In genomic region chr2:215615067-215615828, GRCh38 we compare ENCODE assay signal across 14 cellular contexts.
DNase-seq lines count a peak whose midpoint lies in the region; ATAC-seq and TF ChIP-seq lines count a peak whose summit lies in the region.
"Had no signal": no experiment of that assay in that cellular context is flagged by ENCODE, and none has a peak within 500 bp of the region (broad histone marks: within the 10 kb centered on the region; RNA-seq: fewer than 3 reads in every experiment).

No MANE protein-coding gene starts in this region.

- H2BK120ac ChIP-seq in IMR-90 (ENCODE audit: low read depth, low read length): peak overlapping the region; percentile 36

- peak overlapping the region; percentile 38; the same call in 1 of the 2 replicates for H3K18ac ChIP-seq in IMR-90 (ENCODE audit: low read depth, low read length)

- H3K27me3 ChIP-seq in IMR-90 (ENCODE audit: control insufficient read depth, insufficient read depth, low read length) (no peaks in the 10 kb centered on the region), neural progenitor cell (no peaks in the 10 kb centered on the region), testis (no peaks in the 10 kb centered on the region)
- H3K27me3 ChIP-seq in effector memory CD4-positive, alpha-beta T cell (replicated peaks; ENCODE audit: control insufficient read depth, insufficient read depth, low read length, poor library complexity, severe bottlenecking): no peaks in the 10 kb centered on the region
- H3K27me3 ChIP-seq: Peyer's patch had no signal

- H3K14ac ChIP-seq in IMR-90 (replicated peaks; ENCODE audit: low read depth, low read length): 0 out of 2 replicates have a peak overlapping the region, but pooled peaks have one; percentile 0

- intact Hi-C loops in IMR-90 (cut with micrococcal nuclease): no loop called here
- intact Hi-C loops in dendritic cell treated with granulocyte-macrophage colony-stimulating factor and Interleukin-4, amounts not matched to agents 40 ng/mL and 50 ng/mL, for 4 days (cut with micrococcal nuclease): no loop called here
- intact Hi-C loops in testis (cut with DNase I; ENCODE audit: low total_unique reads): no loop called here

- no peaks in the 10 kb centered on the region for H3K9me3 ChIP-seq in IMR-90 (ENCODE audit: control insufficient read depth, insufficient read depth, low read length)
- H3K9me3 ChIP-seq in neural progenitor cell (ENCODE audit: low read depth): no peaks in the 10 kb centered on the region
- no peaks in the 10 kb centered on the region for H3K9me3 ChIP-seq in testis
- no peaks in the 10 kb centered on the region for H3K9me3 ChIP-seq in effector memory CD4-positive, alpha-beta T cell (ENCODE audit: control insufficient read depth, low read length)
- H3K9me3 ChIP-seq: Peyer's patch had no signal

- H2BK5ac ChIP-seq in IMR-90 (ENCODE audit: low read depth, low read length, poor library complexity, severe bottlenecking): no peak overlapping the region

- H3K9me3 Mint-ChIP-seq in dendritic cell treated with granulocyte-macrophage colony-stimulating factor and Interleukin-4, amounts not matched to agents 40 ng/mL and 50 ng/mL, for 4 days: peaks cover 18% of the 10 kb centered on the region
- peaks cover 18% of the 10 kb centered on the region for H3K9me3 Mint-ChIP-seq in neural progenitor cell

- POLR2A ChIA-PET in IMR-90 (lab: Charles Lee; ENCODE audit: unreplicated experiment): no interaction called here

- peak overlapping the region; percentile 76; the same call in 1 of the 2 replicates for H4K5ac ChIP-seq in IMR-90 (ENCODE audit: low read depth, low read length)

- no peak for DNase-seq in IMR-90
- DNase-seq in neural progenitor cell (ENCODE audit: low spot score): no peak
- peak; percentile 16 for DNase-seq in testis
- DNase-seq in NCI-H1092 (lab: John Stamatoyannopoulos, UW): no peak
- no peak for DNase-seq in effector memory CD4-positive, alpha-beta T cell
- DNase-seq in Kasumi-1 (lab: John Stamatoyannopoulos, UW): no peak
- DNase-seq: C1 segment of cervical spinal cord; DMS79; H9; NCI-H1694 treated with DMSO at 0.1 percent for 48 hours; NCI-H510A; NK-92 treated with Interleukin-12 subunit alpha and Interleukin-12 subunit beta, amount 100 ng/mL, for 24 hours; Peyer's patch had no signal

- H2BK20ac ChIP-seq in IMR-90 (ENCODE audit: low read depth, low read length): peak overlapping the region; percentile 31; the same call in 1 of the 2 replicates

- TF ChIP-seq POLR2A in IMR-90 (IDR thresholded peaks at IDR 0.05; ENCODE audit: low read depth, low read length) (no peak), testis (IDR thresholded peaks at IDR 0.05) (no peak)

- H3K36me3 ChIP-seq in IMR-90 (ENCODE audit: control insufficient read depth, insufficient read depth, low read length) (no peaks in the 10 kb centered on the region), neural progenitor cell (no peaks in the 10 kb centered on the region), testis (ENCODE audit: low read depth, missing control alignments) (no peaks in the 10 kb centered on the region)
- H3K36me3 ChIP-seq in effector memory CD4-positive, alpha-beta T cell (ENCODE audit: control insufficient read depth, insufficient read depth, low read length): no peaks in the 10 kb centered on the region
- H3K36me3 ChIP-seq: Peyer's patch had no signal

- no peaks in the 10 kb centered on the region for H3K79me2 ChIP-seq in neural progenitor cell (ENCODE audit: low read depth)

- H3K9ac ChIP-seq in IMR-90 (ENCODE audit: low read depth, low read length): no peak overlapping the region
- H3K9ac ChIP-seq in neural progenitor cell: no peak overlapping the region

- H4K8ac ChIP-seq in IMR-90 (ENCODE audit: low read depth in 2 of 2, low read length in 2 of 2): peak overlapping the region in 1 of 2 experiments; percentile 60; a peak in 2 of 4 replicates

- no peak for ATAC-seq in IMR-90 (ENCODE audit: low read depth)

- peak overlapping the region; percentile 39; the same call in 1 of the 2 replicates for H4K91ac ChIP-seq in IMR-90 (ENCODE audit: insufficient read depth, low read depth, low read length)

- H3F3A ChIP-seq in neural progenitor cell (ENCODE audit: low read depth): peaks cover 10% of the 10 kb centered on the region

- H2AK9ac ChIP-seq in IMR-90 (replicated peaks; ENCODE audit: low read depth, low read length, poor library complexity): no peak overlapping the region

- H3K4ac ChIP-seq in IMR-90 (ENCODE audit: low read depth, low read length): peak overlapping the region; percentile 54; the same call in 1 of the 2 replicates

- H3K36me3 Mint-ChIP-seq in dendritic cell treated with granulocyte-macrophage colony-stimulating factor and Interleukin-4, amounts not matched to agents 40 ng/mL and 50 ng/mL, for 4 days (ENCODE audit: low read depth): no peaks in the 10 kb centered on the region
- H3K36me3 Mint-ChIP-seq in neural progenitor cell: peaks cover 2% of the 10 kb centered on the region

- dilution Hi-C loops in IMR-90 (cut with HindIII; ENCODE audit: low sequenced_read_pairs, unreplicated experiment): no loop called here

- peaks cover 46% of the 10 kb centered on the region for H3K4me1 Mint-ChIP-seq in dendritic cell treated with granulocyte-macrophage colony-stimulating factor and Interleukin-4, amounts not matched to agents 40 ng/mL and 50 ng/mL, for 4 days (ENCODE audit: low read depth)
- H3K4me1 Mint-ChIP-seq in neural progenitor cell: peaks cover 42% of the 10 kb centered on the region

- peaks cover 7% of the 10 kb centered on the region for H3K27me3 Mint-ChIP-seq in dendritic cell treated with granulocyte-macrophage colony-stimulating factor and Interleukin-4, amounts not matched to agents 40 ng/mL and 50 ng/mL, for 4 days
- no peaks in the 10 kb centered on the region for H3K27me3 Mint-ChIP-seq in neural progenitor cell (ENCODE audit: insufficient read depth, low read depth)

- H3K4me1 ChIP-seq in IMR-90 (ENCODE audit: control insufficient read depth, insufficient read depth, low read length): peaks cover 14% of the 10 kb centered on the region
- peaks cover 16% of the 10 kb centered on the region for H3K4me1 ChIP-seq in neural progenitor cell
- peaks cover 7% of the 10 kb centered on the region for H3K4me1 ChIP-seq in testis
- H3K4me1 ChIP-seq in effector memory CD4-positive, alpha-beta T cell (ENCODE audit: control insufficient read depth, insufficient read depth, low read length, poor library complexity, severe bottlenecking): no peaks in the 10 kb centered on the region
- H3K4me1 ChIP-seq: Peyer's patch had no signal

- peak overlapping the region; percentile 27; the same call in 1 of the 2 replicates for H2AK5ac ChIP-seq in IMR-90 (ENCODE audit: low read depth, low read length)

- H2AFZ ChIP-seq in IMR-90 (replicated peaks; ENCODE audit: low read length, poor library complexity) (no peak overlapping the region), neural progenitor cell (replicated peaks) (no peak overlapping the region)

- no peak for TF ChIP-seq RAD21 in IMR-90 (IDR thresholded peaks at IDR 0.05; ENCODE audit: low read length)

- peak overlapping the region; percentile 87; the same call in 2 of the 3 replicates for H2BK15ac ChIP-seq in IMR-90 (ENCODE audit: low read depth, low read length)

- H3K4me3 ChIP-seq in IMR-90 (ENCODE audit: insufficient read depth, low read depth, low read length) (no peak overlapping the region), neural progenitor cell (no peak overlapping the region), testis (peak overlapping the region; percentile 12 to 40)
- H3K4me3 ChIP-seq in effector memory CD4-positive, alpha-beta T cell (ENCODE audit: insufficient read depth, low read depth, low read length, poor library complexity, severe bottlenecking): no peak overlapping the region
- H3K4me3 ChIP-seq: Peyer's patch had no signal

- WGBS in IMR-90 (ENCODE audit: extremely low coverage in 2 of 2, insufficient read length in 1 of 2), 2 experiments: 98% methylated on average over 20 of the region's 32 CpGs; no CpG with 5 or more reads in 1 of the 2 experiments
- WGBS in testis, 2 donors: 71 to 72% methylated on average over 14 to 29 of the region's 32 CpGs

- H3K23ac ChIP-seq in IMR-90 (ENCODE audit: low read depth, low read length): peak overlapping the region; percentile 31; the same call in 1 of the 2 replicates

- no TSS peak for BruUV-seq in IMR-90 (replicated peaks; lab: Mats Ljungman, UMichigan)

- no peaks in the 10 kb centered on the region; the same call in 1 of the 2 replicates for H3K9me1 ChIP-seq in IMR-90 (ENCODE audit: insufficient read depth, low read length)

- H4K20me1 ChIP-seq in IMR-90 (ENCODE audit: insufficient read depth, low read length): no peaks in the 10 kb centered on the region
- H4K20me1 ChIP-seq in neural progenitor cell (ENCODE audit: low read depth): no peaks in the 10 kb centered on the region

- in situ Hi-C loops in IMR-90 (cut with MboI; ENCODE audit: low sequenced_read_pairs): no loop called here

- no peak overlapping the region for H3K56ac ChIP-seq in IMR-90 (ENCODE audit: extremely low read depth, insufficient read depth, low read length)

- no peak overlapping the region for H3K4me2 ChIP-seq in IMR-90 (ENCODE audit: low read depth, low read length)
- H3K4me2 ChIP-seq in neural progenitor cell: no peak overlapping the region

- no peaks in the 10 kb centered on the region for H3K79me1 ChIP-seq in IMR-90 (ENCODE audit: low read depth in 1 of 2, low read length in 2 of 2)

- no peak overlapping the region for H3K27ac ChIP-seq in IMR-90 (ENCODE audit: insufficient read depth, low read length)
- H3K27ac ChIP-seq in neural progenitor cell: no peak overlapping the region
- H3K27ac ChIP-seq in testis: no peak overlapping the region
- no peak overlapping the region for H3K27ac ChIP-seq in effector memory CD4-positive, alpha-beta T cell (ENCODE audit: insufficient read depth, low read length, poor library complexity, severe bottlenecking)
- H3K27ac ChIP-seq: Peyer's patch had no signal

- CTCF ChIA-PET in IMR-90 (lab: Yijun Ruan, JAX): no interaction called here

- no peak for TF ChIP-seq CTCF in IMR-90 (conservative IDR thresholded peaks at IDR 0.05; ENCODE audit: low read depth, low read length)
- no peak for TF ChIP-seq CTCF in neural progenitor cell (IDR thresholded peaks at IDR 0.05)
- no peak for TF ChIP-seq CTCF in testis (IDR thresholded peaks at IDR 0.05)

- no peak overlapping the region for H3K4me3 Mint-ChIP-seq in dendritic cell treated with granulocyte-macrophage colony-stimulating factor and Interleukin-4, amounts not matched to agents 40 ng/mL and 50 ng/mL, for 4 days
- no peak overlapping the region for H3K4me3 Mint-ChIP-seq in neural progenitor cell
- H3K4me3 Mint-ChIP-seq: H9 had no signal

- peak overlapping the region; percentile 60 for H3K27ac Mint-ChIP-seq in dendritic cell treated with granulocyte-macrophage colony-stimulating factor and Interleukin-4, amounts not matched to agents 40 ng/mL and 50 ng/mL, for 4 days
- peak overlapping the region; percentile 18 for H3K27ac Mint-ChIP-seq in neural progenitor cell

TF ChIP-seq in IMR-90, 13 proteins besides CTCF, POLR2A, EP300 and RAD21 (continues in another document):
- TF ChIP-seq FOS (IDR thresholded peaks at IDR 0.05; ENCODE audit: low read depth, low read length) (no peak), RFX5 (IDR thresholded peaks at IDR 0.05; ENCODE audit: low read depth, low read length) (no peak), CEBPB (IDR thresholded peaks at IDR 0.05; ENCODE audit: low read depth, low read length) (no peak), MAZ (IDR thresholded peaks at IDR 0.05; ENCODE audit: borderline replicate concordance, low read depth, low read length) (no peak)

Comparison
In these comparisons a context has a peak if more than half of its experiments do, and no peak if none do; other contexts are left out.
1. H3K4me3 ChIP-seq: peak in testis (2 of 2); none in IMR-90 (single experiment), neural progenitor cell (single experiment) and effector memory CD4-positive, alpha-beta T cell (single experiment).